Comparison of ENCODE assay signal across 18 cellular contexts in the genomic region with DNA sequence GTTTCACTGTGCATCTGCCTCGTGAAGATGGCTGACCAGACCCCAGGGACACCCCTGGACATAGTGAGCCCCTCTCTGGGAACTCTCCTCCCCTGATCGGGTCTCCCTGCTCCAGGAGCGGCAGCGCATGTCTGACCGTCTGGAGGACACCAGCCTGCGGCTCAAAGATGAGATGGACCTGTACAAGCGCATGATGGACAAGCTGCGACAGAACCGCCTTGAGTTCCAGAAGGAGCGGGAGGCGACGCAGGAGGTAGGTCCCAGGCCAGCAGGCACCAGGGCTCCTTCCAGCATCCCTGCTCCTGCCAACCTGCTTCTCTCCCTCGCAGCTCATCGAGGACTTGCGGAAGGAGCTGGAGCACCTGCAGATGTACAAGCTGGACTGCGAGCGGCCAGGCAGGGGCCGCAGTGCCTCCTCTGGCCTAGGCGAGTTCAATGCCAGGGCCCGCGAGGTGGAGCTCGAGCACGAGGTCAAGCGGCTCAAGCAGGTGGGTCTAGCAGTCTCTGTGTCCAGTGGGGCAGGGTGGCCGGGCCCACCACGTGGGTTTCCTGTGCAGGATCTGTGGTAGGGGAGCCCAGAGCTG.
A peak's percentile ranks its signal among the peaks of the same experiment; 100 is the strongest.
DNase-seq lines count a peak whose midpoint lies in the region; ATAC-seq, FAIRE-seq and TF ChIP-seq lines count a peak whose summit lies in the region.
"Had no signal": no experiment of that assay in that cellular context is flagged by ENCODE, and none has a peak within 500 bp of the region (broad histone marks: within the 10 kb centered on the region; RNA-seq: fewer than 3 reads in every experiment).

No MANE protein-coding gene starts in this region.

- FAIRE-seq in HepG2 (lab: Jason Lieb, UNC) (no peak), kidney (lab: Jason Lieb, UNC) (no peak)
- FAIRE-seq: G401.6, GM12891, GM18507, H54 had no signal

- in situ Hi-C loops in HepG2 (cut with HindIII; ENCODE audit: extremely low pct_ligation_motif_present, low pct_unique_long_range_greater_than_20kb), result loop anchor here (5.0 kb wide), 1 partner anchor 91 kb away; no protein-coding TSS in a partner anchor

- no peak for TF ChIP-seq RAD21 in HepG2 (CRISPR knock-in tag; IDR thresholded peaks at IDR 0.05)

- ATAC-seq in HepG2 (no peak), right lobe of liver (no peak)
- ATAC-seq: GM23338, HCT116 had no signal

- H3K4me3 ChIP-seq in HepG2 (replicated peaks in 1 of 3; ENCODE audit: insufficient read depth in 1 of 3, low read depth in 2 of 3, low read length in 3 of 3), result no peak overlapping the region
- H3K4me3 ChIP-seq in right lobe of liver, result no peak overlapping the region
- H3K4me3 ChIP-seq in kidney (ENCODE audit: low read length in 2 of 2), result no peak overlapping the region
- H3K4me3 ChIP-seq in spleen, result no peak overlapping the region
- no peak overlapping the region for H3K4me3 ChIP-seq in prostate gland
- H3K4me3 ChIP-seq: BLaER1 treated with 17β-estradiol and CSF1 and Interleukin-3, amounts not matched to agents 10 nM and 100 nM; GM23338 had no signal

- POLR2A ChIA-PET in HepG2 (lab: Yijun Ruan, JAX), result no interaction called here

- no peak overlapping the region for H2AFZ ChIP-seq in HepG2 (ENCODE audit: low read length)
- H2AFZ ChIP-seq: GM23338 had no signal

- no peaks in the 10 kb centered on the region for H3K79me2 ChIP-seq in HepG2 (ENCODE audit: insufficient read depth, low read length)

- BruUV-seq in HepG2 (replicated peaks; lab: Mats Ljungman, UMichigan), result no TSS peak

- CTCF ChIA-PET in HepG2 (lab: Yijun Ruan, JAX; ENCODE audit: low intra/inter-chr PET ratio, low total read pairs), result interaction anchor here (1.5 kb wide), 1 partner anchor 91 kb away, joined by 4 read pairs; no protein-coding TSS in a partner anchor

- no peak for DNase-seq in HepG2 (ENCODE audit: low spot score)
- DNase-seq in right lobe of liver, result no peak
- DNase-seq in kidney, result peak; percentile 68
- DNase-seq in spleen, result peak; percentile 59
- DNase-seq in prostate gland (ENCODE audit: low spot score), result no peak
- no peak for DNase-seq in DMS53 (lab: John Stamatoyannopoulos, UW)
- DNase-seq in activated gamma-delta T cell treated with Interleukin-2 at 50 U/mL for 16 hours, result no peak
- DNase-seq: CD4-positive, CD25-positive, alpha-beta regulatory T cell; COR-L47; DMS 273 treated with DMSO at 0.1 percent for 48 hours had no signal

- H3K9ac ChIP-seq in HepG2 (ENCODE audit: insufficient read depth, low read depth, low read length), result no peak overlapping the region
- no peak overlapping the region for H3K9ac ChIP-seq in kidney (ENCODE audit: low read length in 2 of 2)
- H3K9ac ChIP-seq: BLaER1 treated with 17β-estradiol and CSF1 and Interleukin-3, amounts not matched to agents 10 nM and 100 nM had no signal

- TF ChIP-seq CTCF in HepG2 (CRISPR knock-in tag; IDR thresholded peaks at IDR 0.05) (no peak), right lobe of liver (IDR thresholded peaks at IDR 0.05) (no peak), VCaP (conservative IDR thresholded peaks at IDR 0.05) (no peak), kidney (IDR thresholded peaks at IDR 0.05; ENCODE audit: borderline replicate concordance, extremely low read depth, insufficient read depth) (no peak), spleen (IDR thresholded peaks at IDR 0.05 in 8 of 11, conservative IDR thresholded peaks at IDR 0.05 in 3 of 11) (no peak), prostate gland (IDR thresholded peaks at IDR 0.05) (no peak)

- 96% methylated on average over 16 of the region's 26 CpGs for WGBS in HepG2 (ENCODE audit: low lambda C conversion rate)
- 95% methylated on average over 4 of the region's 26 CpGs for WGBS in right lobe of liver (ENCODE audit: insufficient coverage, low coverage, low lambda C conversion rate, missing lambda C conversion rate)
- 93 to 97% (median 95%) methylated on average over 20 to 26 of the region's 26 CpGs for WGBS in spleen, 5 donors
- WGBS in prostate gland, result 93% methylated on average over 26 of the region's 26 CpGs

- TF ChIP-seq EP300 in HepG2 (IDR thresholded peaks at IDR 0.05; ENCODE audit: low read depth in 2 of 2, low read length in 2 of 2) (no peak), HepG2 (CRISPR knock-in tag; IDR thresholded peaks at IDR 0.05; ENCODE audit: borderline replicate concordance) (no peak)

- H3K4me1 ChIP-seq in HepG2 (ENCODE audit: insufficient read depth, low read length), result no peaks in the 10 kb centered on the region
- peaks cover 0 to 8% (median 0%) of the 10 kb centered on the region in 4 donors for H3K4me1 ChIP-seq in right lobe of liver
- no peaks in the 10 kb centered on the region for H3K4me1 ChIP-seq in kidney (ENCODE audit: control insufficient read depth in 1 of 2, insufficient read depth in 1 of 2, low read depth in 1 of 2, low read length in 2 of 2)
- peaks cover 0 to 17% (median 9%) of the 10 kb centered on the region in 6 donors for H3K4me1 ChIP-seq in spleen
- no peaks in the 10 kb centered on the region for H3K4me1 ChIP-seq in prostate gland (replicated peaks)

- H3K9me3 ChIP-seq in HepG2 (ENCODE audit: low read length) (no peaks in the 10 kb centered on the region), right lobe of liver (no peaks in the 10 kb centered on the region), kidney (ENCODE audit: control insufficient read depth in 1 of 2, low read length in 2 of 2) (no peaks in the 10 kb centered on the region), spleen (peaks cover 0 to 12% (median 7%) of the 10 kb centered on the region in 8 donors), prostate gland (no peaks in the 10 kb centered on the region)

- intact Hi-C loops in HepG2 (cut with micrococcal nuclease; ENCODE audit: unreplicated experiment), result no loop called here
- intact Hi-C loops in right lobe of liver (cut with DNase I), result loop anchor here (5.0 kb wide), 1 partner anchor 91 kb away; no protein-coding TSS in a partner anchor
- intact Hi-C loops in kidney (cut with DNase I), result no loop called here
- intact Hi-C loops in spleen (cut with DNase I; ENCODE audit: low total_unique reads), result loop anchor here (5.0 kb wide), 1 partner anchor 91 kb away; no protein-coding TSS in a partner anchor
- intact Hi-C loops in prostate gland (cut with DNase I), result loop anchor here (5.0 kb wide), 1 partner anchor 91 kb away; no protein-coding TSS in a partner anchor

- H3K27me3 ChIP-seq in HepG2 (ENCODE audit: control insufficient read depth in 1 of 2, insufficient read depth in 2 of 2, low read length in 2 of 2), result no peaks in the 10 kb centered on the region
- H3K27me3 ChIP-seq in right lobe of liver, result no peaks in the 10 kb centered on the region
- H3K27me3 ChIP-seq in spleen (replicated peaks in 1 of 7), result no peaks in the 10 kb centered on the region
- no peaks in the 10 kb centered on the region for H3K27me3 ChIP-seq in prostate gland (replicated peaks; ENCODE audit: insufficient read depth)
- H3K27me3 ChIP-seq: BLaER1 treated with 17β-estradiol and CSF1 and Interleukin-3, amounts not matched to agents 10 nM and 100 nM had no signal

- H3K4me2 ChIP-seq in HepG2 (ENCODE audit: low read depth, low read length), result no peak overlapping the region
- H3K4me2 ChIP-seq: BLaER1 treated with 17β-estradiol and CSF1 and Interleukin-3, amounts not matched to agents 10 nM and 100 nM; GM23338 had no signal

- TF ChIP-seq POLR2A in HepG2 (IDR thresholded peaks at IDR 0.05; ENCODE audit: insufficient read depth in 1 of 2, low read depth in 2 of 2, low read length in 2 of 2) (no peak), right lobe of liver (IDR thresholded peaks at IDR 0.05) (no peak), spleen (IDR thresholded peaks at IDR 0.05) (no peak), prostate gland (IDR thresholded peaks at IDR 0.05) (no peak)

- H4K20me1 ChIP-seq in HepG2 (ENCODE audit: insufficient read depth, low read length), result no peaks in the 10 kb centered on the region

- H3K36me3 ChIP-seq in HepG2 (replicated peaks in 1 of 2; ENCODE audit: control insufficient read depth in 1 of 2, insufficient read depth in 2 of 2, low read length in 2 of 2) (peaks cover 39 to 65% of the 10 kb centered on the region in 2 experiments), right lobe of liver (peaks cover 0 to 6% (median 2%) of the 10 kb centered on the region in 4 donors), kidney (ENCODE audit: control insufficient read depth in 1 of 2, insufficient read depth in 2 of 2, low read length in 2 of 2) (peaks cover 14 to 28% of the 10 kb centered on the region in 2 donors), spleen (peaks cover 0 to 100% (median 65%) of the 10 kb centered on the region in 6 donors), prostate gland (no peaks in the 10 kb centered on the region)

- H3K27ac ChIP-seq in HepG2 (ENCODE audit: extremely low read length, insufficient read depth, low read length), result no peak overlapping the region
- no peak overlapping the region for H3K27ac ChIP-seq in right lobe of liver
- peak overlapping the region; percentile 32; the same call in 1 of the 2 replicates for H3K27ac ChIP-seq in VCaP
- H3K27ac ChIP-seq in kidney (ENCODE audit: low read depth in 2 of 2, low read length in 2 of 2), result no peak overlapping the region
- H3K27ac ChIP-seq in spleen, result no peak overlapping the region
- H3K27ac ChIP-seq in prostate gland, result no peak overlapping the region
- H3K27ac ChIP-seq: BLaER1 treated with 17β-estradiol and CSF1 and Interleukin-3, amounts not matched to agents 10 nM and 100 nM had no signal

TF ChIP-seq in HepG2, 621 proteins besides CTCF, POLR2A, EP300 and RAD21 (continues in another document):
- no peak for TF ChIP-seq SP140L (CRISPR knock-in tag; IDR thresholded peaks at IDR 0.05; ENCODE audit: borderline replicate concordance)

Comparison
In these comparisons a context has a peak if more than half of its experiments do, and no peak if none do; other contexts are left out.
1. intact Hi-C loops: an anchor here in right lobe of liver (5.0 kb wide), spleen (5.0 kb wide) and prostate gland (5.0 kb wide); none called in HepG2 and kidney.
2. DNase-seq: peak in kidney (single experiment) and spleen (single experiment); none in HepG2 (single experiment), right lobe of liver (0 of 3), prostate gland (single experiment), DMS53 (single experiment) and activated gamma-delta T cell treated with Interleukin-2 at 50 U/mL for 16 hours (single experiment).